Comparison of ENCODE assay signal across 1 cellular context in genomic region chr6:26064619-26065257, GRCh38.
TF ChIP-seq lines count a peak whose summit lies in the region.

No MANE protein-coding gene starts in this region.

TF ChIP-seq in HepG2, 621 proteins besides CTCF, POLR2A, EP300 and RAD21 (continued from another document and continues in another):
- TF ChIP-seq, protein P1, sequence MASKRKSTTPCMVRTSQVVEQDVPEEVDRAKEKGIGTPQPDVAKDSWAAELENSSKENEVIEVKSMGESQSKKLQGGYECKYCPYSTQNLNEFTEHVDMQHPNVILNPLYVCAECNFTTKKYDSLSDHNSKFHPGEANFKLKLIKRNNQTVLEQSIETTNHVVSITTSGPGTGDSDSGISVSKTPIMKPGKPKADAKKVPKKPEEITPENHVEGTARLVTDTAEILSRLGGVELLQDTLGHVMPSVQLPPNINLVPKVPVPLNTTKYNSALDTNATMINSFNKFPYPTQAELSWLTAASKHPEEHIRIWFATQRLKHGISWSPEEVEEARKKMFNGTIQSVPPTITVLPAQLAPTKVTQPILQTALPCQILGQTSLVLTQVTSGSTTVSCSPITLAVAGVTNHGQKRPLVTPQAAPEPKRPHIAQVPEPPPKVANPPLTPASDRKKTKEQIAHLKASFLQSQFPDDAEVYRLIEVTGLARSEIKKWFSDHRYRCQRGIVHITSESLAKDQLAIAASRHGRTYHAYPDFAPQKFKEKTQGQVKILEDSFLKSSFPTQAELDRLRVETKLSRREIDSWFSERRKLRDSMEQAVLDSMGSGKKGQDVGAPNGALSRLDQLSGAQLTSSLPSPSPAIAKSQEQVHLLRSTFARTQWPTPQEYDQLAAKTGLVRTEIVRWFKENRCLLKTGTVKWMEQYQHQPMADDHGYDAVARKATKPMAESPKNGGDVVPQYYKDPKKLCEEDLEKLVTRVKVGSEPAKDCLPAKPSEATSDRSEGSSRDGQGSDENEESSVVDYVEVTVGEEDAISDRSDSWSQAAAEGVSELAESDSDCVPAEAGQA (IDR thresholded peaks at IDR 0.05; ENCODE audit: low read depth): no peak
- TF ChIP-seq, protein P1 (CRISPR knock-in tag; IDR thresholded peaks at IDR 0.05; ENCODE audit: borderline replicate concordance): no peak
- TF ChIP-seq GABPA (IDR thresholded peaks at IDR 0.05; ENCODE audit: low read depth, low read length): no peak
- no peak for TF ChIP-seq GABPA (CRISPR knock-in tag; IDR thresholded peaks at IDR 0.05; ENCODE audit: low read depth)
- no peak for TF ChIP-seq ZNF281 (CRISPR knock-in tag; IDR thresholded peaks at IDR 0.05; ENCODE audit: borderline replicate concordance)
- TF ChIP-seq ZNF775 (CRISPR knock-in tag; IDR thresholded peaks at IDR 0.05; ENCODE audit: borderline replicate concordance): no peak
- TF ChIP-seq HMG20B (CRISPR knock-in tag; conservative IDR thresholded peaks at IDR 0.05): no peak
- 0 out of 2 replicates have a peak, but pooled peaks have one; percentile 9 for TF ChIP-seq HMG20A (CRISPR knock-in tag; IDR thresholded peaks at IDR 0.05; ENCODE audit: borderline replicate concordance)
- TF ChIP-seq ZNF563 (CRISPR knock-in tag; IDR thresholded peaks at IDR 0.05): no peak
- TF ChIP-seq KLF15 (CRISPR knock-in tag; IDR thresholded peaks at IDR 0.05; ENCODE audit: borderline replicate concordance): no peak
- TF ChIP-seq REPIN1 (CRISPR knock-in tag; IDR thresholded peaks at IDR 0.05; ENCODE audit: borderline replicate concordance, low read depth): no peak
- no peak for TF ChIP-seq HNRNPUL1 (IDR thresholded peaks at IDR 0.05; ENCODE audit: low read depth, low read length)
- TF ChIP-seq SMC3 (IDR thresholded peaks at IDR 0.05; ENCODE audit: low read length): peak; percentile 82
- peak; percentile 33; the same call in 1 of the 2 replicates for TF ChIP-seq FOSL2 (CRISPR knock-in tag; IDR thresholded peaks at IDR 0.05)
- TF ChIP-seq, protein P2, sequence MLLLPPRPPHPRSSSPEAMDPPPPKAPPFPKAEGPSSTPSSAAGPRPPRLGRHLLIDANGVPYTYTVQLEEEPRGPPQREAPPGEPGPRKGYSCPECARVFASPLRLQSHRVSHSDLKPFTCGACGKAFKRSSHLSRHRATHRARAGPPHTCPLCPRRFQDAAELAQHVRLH (CRISPR knock-in tag; IDR thresholded peaks at IDR 0.05; ENCODE audit: borderline replicate concordance, low read depth): peak; percentile 74; the same call in 1 of the 2 replicates
- TF ChIP-seq FOXA1 (IDR thresholded peaks at IDR 0.05): no peak
- no peak for TF ChIP-seq FOXA1 (CRISPR knock-in tag; IDR thresholded peaks at IDR 0.05)
- TF ChIP-seq ZNF549 (CRISPR knock-in tag; IDR thresholded peaks at IDR 0.05): no peak
- TF ChIP-seq, protein P3, sequence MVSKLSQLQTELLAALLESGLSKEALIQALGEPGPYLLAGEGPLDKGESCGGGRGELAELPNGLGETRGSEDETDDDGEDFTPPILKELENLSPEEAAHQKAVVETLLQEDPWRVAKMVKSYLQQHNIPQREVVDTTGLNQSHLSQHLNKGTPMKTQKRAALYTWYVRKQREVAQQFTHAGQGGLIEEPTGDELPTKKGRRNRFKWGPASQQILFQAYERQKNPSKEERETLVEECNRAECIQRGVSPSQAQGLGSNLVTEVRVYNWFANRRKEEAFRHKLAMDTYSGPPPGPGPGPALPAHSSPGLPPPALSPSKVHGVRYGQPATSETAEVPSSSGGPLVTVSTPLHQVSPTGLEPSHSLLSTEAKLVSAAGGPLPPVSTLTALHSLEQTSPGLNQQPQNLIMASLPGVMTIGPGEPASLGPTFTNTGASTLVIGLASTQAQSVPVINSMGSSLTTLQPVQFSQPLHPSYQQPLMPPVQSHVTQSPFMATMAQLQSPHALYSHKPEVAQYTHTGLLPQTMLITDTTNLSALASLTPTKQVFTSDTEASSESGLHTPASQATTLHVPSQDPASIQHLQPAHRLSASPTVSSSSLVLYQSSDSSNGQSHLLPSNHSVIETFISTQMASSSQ (IDR thresholded peaks at IDR 0.05; ENCODE audit: low read depth): no peak
- TF ChIP-seq, protein P3 (CRISPR knock-in tag; IDR thresholded peaks at IDR 0.05; ENCODE audit: borderline replicate concordance): no peak
- 0 out of 2 replicates have a peak, but pooled peaks have one; percentile 33 for TF ChIP-seq ZNF501 (CRISPR knock-in tag; IDR thresholded peaks at IDR 0.05)
- TF ChIP-seq GMEB1 (CRISPR knock-in tag; IDR thresholded peaks at IDR 0.05; ENCODE audit: borderline replicate concordance): no peak
- no peak for TF ChIP-seq GABPB1 (CRISPR knock-in tag; IDR thresholded peaks at IDR 0.05)
- peak; percentile 57; the same call in 1 of the 2 replicates for TF ChIP-seq ZNF205 (CRISPR knock-in tag; IDR thresholded peaks at IDR 0.05)
- no peak for TF ChIP-seq TCF12 (IDR thresholded peaks at IDR 0.05)
- no peak for TF ChIP-seq TCF12 (CRISPR knock-in tag; IDR thresholded peaks at IDR 0.05)
- 0 out of 2 replicates have a peak, but pooled peaks have one; percentile 29 for TF ChIP-seq SIN3B (IDR thresholded peaks at IDR 0.05; ENCODE audit: low read length)
- 0 out of 2 replicates have a peak, but pooled peaks have one; percentile 59 for TF ChIP-seq FUBP1 (CRISPR knock-in tag; IDR thresholded peaks at IDR 0.05; ENCODE audit: borderline replicate concordance)
- TF ChIP-seq, protein P4, sequence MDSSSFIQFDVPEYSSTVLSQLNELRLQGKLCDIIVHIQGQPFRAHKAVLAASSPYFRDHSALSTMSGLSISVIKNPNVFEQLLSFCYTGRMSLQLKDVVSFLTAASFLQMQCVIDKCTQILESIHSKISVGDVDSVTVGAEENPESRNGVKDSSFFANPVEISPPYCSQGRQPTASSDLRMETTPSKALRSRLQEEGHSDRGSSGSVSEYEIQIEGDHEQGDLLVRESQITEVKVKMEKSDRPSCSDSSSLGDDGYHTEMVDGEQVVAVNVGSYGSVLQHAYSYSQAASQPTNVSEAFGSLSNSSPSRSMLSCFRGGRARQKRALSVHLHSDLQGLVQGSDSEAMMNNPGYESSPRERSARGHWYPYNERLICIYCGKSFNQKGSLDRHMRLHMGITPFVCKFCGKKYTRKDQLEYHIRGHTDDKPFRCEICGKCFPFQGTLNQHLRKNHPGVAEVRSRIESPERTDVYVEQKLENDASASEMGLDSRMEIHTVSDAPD (CRISPR knock-in tag; IDR thresholded peaks at IDR 0.05): no peak
- no peak for TF ChIP-seq TBL1XR1 (IDR thresholded peaks at IDR 0.05; ENCODE audit: borderline replicate concordance, low read length, partially characterized antibody)
- no peak for TF ChIP-seq RBM22 (optimal IDR thresholded peaks at IDR 0.05; ENCODE audit: low read length)
- TF ChIP-seq ZNF121 (CRISPR knock-in tag; IDR thresholded peaks at IDR 0.05): no peak
- TF ChIP-seq GATAD1 (CRISPR knock-in tag; IDR thresholded peaks at IDR 0.05): 0 out of 2 replicates have a peak, but pooled peaks have one; percentile 47
- peak; percentile 46; the same call in 1 of the 2 replicates for TF ChIP-seq KAT8 (CRISPR knock-in tag; IDR thresholded peaks at IDR 0.05)
- TF ChIP-seq ZNF841 (CRISPR knock-in tag; IDR thresholded peaks at IDR 0.05; ENCODE audit: borderline replicate concordance): no peak
- TF ChIP-seq ZBTB1 (CRISPR knock-in tag; IDR thresholded peaks at IDR 0.05; ENCODE audit: borderline replicate concordance): no peak
- TF ChIP-seq PCBP2 (optimal IDR thresholded peaks at IDR 0.05; ENCODE audit: low read depth, low read length, poor library complexity, severe bottlenecking): no peak
- TF ChIP-seq ZNF280D (CRISPR knock-in tag; IDR thresholded peaks at IDR 0.05): peak; percentile 99
- peak; percentile 40; the same call in 1 of the 2 replicates for TF ChIP-seq NCOR1 (IDR thresholded peaks at IDR 0.05; ENCODE audit: borderline replicate concordance, low read length)
